ENCODE assay signal across 1 cellular context in the genomic region with DNA sequence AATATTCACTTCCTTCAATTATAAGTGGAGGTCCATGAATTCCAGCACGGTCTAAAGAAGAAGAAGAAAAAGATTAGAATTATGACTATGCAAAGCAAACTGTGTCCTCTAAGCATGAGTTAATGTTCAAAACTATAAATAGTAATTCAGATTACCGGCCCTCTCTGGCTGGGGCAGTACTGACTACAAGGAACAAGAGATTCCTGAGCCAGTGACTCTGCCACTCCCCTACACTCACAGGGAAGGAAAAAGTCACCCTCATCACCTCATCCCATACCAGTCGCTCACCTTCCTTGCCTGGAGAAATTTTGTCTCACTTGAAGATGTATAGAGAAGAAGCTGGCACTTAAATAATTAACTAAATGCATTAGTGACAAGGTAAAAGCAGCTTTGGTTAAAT.
TF ChIP-seq lines count a peak whose summit lies in the region.

No MANE protein-coding gene starts in this region.

TF ChIP-seq in WTC11, 78 proteins besides CTCF, POLR2A, EP300 and RAD21 (continued from another document):
- TF ChIP-seq TEAD4 (CRISPR knock-in tag; IDR thresholded peaks at IDR 0.05) (no peak), IRF2 (CRISPR knock-in tag; IDR thresholded peaks at IDR 0.05; ENCODE audit: borderline replicate concordance, low read depth) (no peak)
TF ChIP-seq in WTC11: peak in this region for 0.
